ENCODE assay signal across 29 cellular contexts in genomic region chr10:72733989-72734388, GRCh38.
"Had no signal": no experiment of that assay in that cellular context is flagged by ENCODE, and none has a peak within 500 bp of the region (broad histone marks: within the 10 kb centered on the region; RNA-seq: fewer than 3 reads in every experiment).

No MANE protein-coding gene starts in this region.

- H3K27me3 ChIP-seq: stomach, suprapubic skin, testis, thyroid gland, tibial artery, tibial nerve, transverse colon, upper lobe of left lung, upper lobe of right lung, uterus, vagina had no signal

- H3K9me3 Mint-ChIP-seq: stimulated activated effector memory CD8-positive, alpha-beta T cell treated with anti-CD3 and anti-CD28 coated beads, Interleukin-12 subunit alpha, Interleukin-12 subunit beta, amount 100 ng/mL, for 72 hours; stimulated activated memory B cell treated with anti-CD40 and anti-IgM and Interleukin-4, amounts not matched to agents 10 μg/mL and 1 μg/mL and 100 μg/mL, for 72 hours; stimulated activated naive B cell treated with anti-CD40 and anti-IgM and Interleukin-4, amounts not matched to agents 10 μg/mL and 1 μg/mL and 100 μg/mL, for 72 hours; stimulated activated naive CD8-positive, alpha-beta T cell treated with anti-CD3 and anti-CD28 coated beads, Interleukin-15, amount 100 ng/mL, for 72 hours; stimulated activated naive CD8-positive, alpha-beta T cell treated with anti-CD3 and anti-CD28 coated beads, Interleukin-15, Interleukin-2, amounts not matched to agents 100 ng/mL and 50 ng/mL, for 24 hours; type B pancreatic cell had no signal

- H3K9me3 ChIP-seq: stomach, suprapubic skin, testis, thoracic aorta, thyroid gland, tibial artery, tibial nerve, transverse colon, upper lobe of left lung, upper lobe of right lung, uterus, vagina had no signal

- ATAC-seq: stimulated activated effector memory CD8-positive, alpha-beta T cell treated with anti-CD3 and anti-CD28 coated beads, Interleukin-12 subunit alpha, Interleukin-12 subunit beta, amount 100 ng/mL, for 72 hours; stimulated activated memory B cell treated with anti-CD40 and anti-IgM and Interleukin-4, amounts not matched to agents 10 μg/mL and 1 μg/mL and 100 μg/mL, for 72 hours; stimulated activated naive B cell treated with anti-CD40 and anti-IgM and Interleukin-4, amounts not matched to agents 10 μg/mL and 1 μg/mL and 100 μg/mL, for 72 hours; stimulated activated naive CD8-positive, alpha-beta T cell treated with anti-CD3 and anti-CD28 coated beads, Interleukin-15, amount 100 ng/mL, for 72 hours; stimulated activated naive CD8-positive, alpha-beta T cell treated with anti-CD3 and anti-CD28 coated beads, Interleukin-15, Interleukin-2, amounts not matched to agents 100 U/mL and 50 U/mL, for 24 hours; upper lobe of right lung had no signal

- DNase-seq: stimulated activated CD4-positive, alpha-beta T cell treated with anti-CD3 and anti-CD28 coated beads, Interleukin-2, amount 100 ng/mL, for 48 hours; stimulated activated CD4-positive, alpha-beta T cell treated with anti-CD3 and anti-CD28 coated beads, Interleukin-4, amount 100 ng/mL, for 1 hour; stimulated activated CD4-positive, alpha-beta T cell treated with anti-CD3 and anti-CD28 coated beads, Interleukin-4, amount 100 ng/mL, for 24 hours; stimulated activated CD4-positive, alpha-beta T cell treated with anti-CD3 and anti-CD28 coated beads, Interleukin-4, amount 100 ng/mL, for 4 hours; stimulated activated CD8-positive, alpha-beta memory T cell treated with anti-CD3 and anti-CD28 coated beads, Interleukin-4, amount 100 ng/mL, for 48 hours; stimulated activated naive B cell treated with anti-CD40 and anti-IgM and Interleukin-4, amounts not matched to agents 10 μg/mL and 1 μg/mL and 100 μg/mL, for 72 hours; stimulated activated naive CD4-positive, alpha-beta T cell; stimulated activated naive CD4-positive, alpha-beta T cell treated with Interleukin-2 at 50 U/mL for 16 hours; stimulated activated naive CD8-positive, alpha-beta T cell treated with anti-CD3 and anti-CD28 coated beads, Interleukin-15, amount 100 ng/mL, for 72 hours; stimulated activated naive CD8-positive, alpha-beta T cell treated with anti-CD3 and anti-CD28 coated beads, Interleukin-15, Interleukin-2, amounts not matched to agents 100 U/mL and 50 U/mL, for 24 hours; stomach; substantia nigra; testis; thyroid gland; tibial artery; transverse colon; trophoblast cell; upper lobe of left lung; upper lobe of right lung; uterus had no signal

- FAIRE-seq: urothelium cell line had no signal

- H3K27me3 Mint-ChIP-seq: stimulated activated memory B cell treated with anti-CD40 and anti-IgM and Interleukin-4, amounts not matched to agents 10 μg/mL and 1 μg/mL and 100 μg/mL, for 72 hours; stimulated activated naive B cell treated with anti-CD40 and anti-IgM and Interleukin-4, amounts not matched to agents 10 μg/mL and 1 μg/mL and 100 μg/mL, for 72 hours; stimulated activated naive CD8-positive, alpha-beta T cell treated with anti-CD3 and anti-CD28 coated beads, Interleukin-15, amount 100 ng/mL, for 72 hours; stimulated activated naive CD8-positive, alpha-beta T cell treated with anti-CD3 and anti-CD28 coated beads, Interleukin-15, Interleukin-2, amounts not matched to agents 100 ng/mL and 50 ng/mL, for 24 hours; type B pancreatic cell had no signal

- H3K4me3 Mint-ChIP-seq: stimulated activated effector memory CD8-positive, alpha-beta T cell treated with anti-CD3 and anti-CD28 coated beads, Interleukin-12 subunit alpha, Interleukin-12 subunit beta, amount 100 ng/mL, for 72 hours; stimulated activated memory B cell treated with anti-CD40 and anti-IgM and Interleukin-4, amounts not matched to agents 10 μg/mL and 1 μg/mL and 100 μg/mL, for 72 hours; stimulated activated naive B cell treated with anti-CD40 and anti-IgM and Interleukin-4, amounts not matched to agents 10 μg/mL and 1 μg/mL and 100 μg/mL, for 72 hours; stimulated activated naive CD8-positive, alpha-beta T cell treated with anti-CD3 and anti-CD28 coated beads, Interleukin-15, amount 100 ng/mL, for 72 hours; stimulated activated naive CD8-positive, alpha-beta T cell treated with anti-CD3 and anti-CD28 coated beads, Interleukin-15, Interleukin-2, amounts not matched to agents 100 ng/mL and 50 ng/mL, for 24 hours; type B pancreatic cell had no signal

- H3K4me3 ChIP-seq: stomach, suprapubic skin, testis, thoracic aorta, thyroid gland, tibial artery, tibial nerve, transverse colon, upper lobe of left lung, upper lobe of right lung, uterus, vagina had no signal

- H3K36me3 ChIP-seq: stomach, suprapubic skin, thoracic aorta, thyroid gland, tibial artery, tibial nerve, transverse colon, upper lobe of left lung, upper lobe of right lung, uterus, vagina had no signal

- H3K27ac Mint-ChIP-seq: stimulated activated effector memory CD8-positive, alpha-beta T cell treated with anti-CD3 and anti-CD28 coated beads, Interleukin-12 subunit alpha, Interleukin-12 subunit beta, amount 100 ng/mL, for 72 hours; stimulated activated memory B cell treated with anti-CD40 and anti-IgM and Interleukin-4, amounts not matched to agents 10 μg/mL and 1 μg/mL and 100 μg/mL, for 72 hours; stimulated activated naive B cell treated with anti-CD40 and anti-IgM and Interleukin-4, amounts not matched to agents 10 μg/mL and 1 μg/mL and 100 μg/mL, for 72 hours; stimulated activated naive CD8-positive, alpha-beta T cell treated with anti-CD3 and anti-CD28 coated beads, Interleukin-15, amount 100 ng/mL, for 72 hours; stimulated activated naive CD8-positive, alpha-beta T cell treated with anti-CD3 and anti-CD28 coated beads, Interleukin-15, Interleukin-2, amounts not matched to agents 100 ng/mL and 50 ng/mL, for 24 hours; type B pancreatic cell had no signal

- H3K36me3 Mint-ChIP-seq: stimulated activated effector memory CD8-positive, alpha-beta T cell treated with anti-CD3 and anti-CD28 coated beads, Interleukin-12 subunit alpha, Interleukin-12 subunit beta, amount 100 ng/mL, for 72 hours; stimulated activated memory B cell treated with anti-CD40 and anti-IgM and Interleukin-4, amounts not matched to agents 10 μg/mL and 1 μg/mL and 100 μg/mL, for 72 hours; type B pancreatic cell had no signal

- H3K27ac ChIP-seq: stomach, suprapubic skin, testis, thoracic aorta, thyroid gland, tibial nerve, transverse colon, upper lobe of left lung, upper lobe of right lung, uterus, vagina had no signal
